Comparison of ENCODE assay signal across 19 cellular contexts in the genomic region with DNA sequence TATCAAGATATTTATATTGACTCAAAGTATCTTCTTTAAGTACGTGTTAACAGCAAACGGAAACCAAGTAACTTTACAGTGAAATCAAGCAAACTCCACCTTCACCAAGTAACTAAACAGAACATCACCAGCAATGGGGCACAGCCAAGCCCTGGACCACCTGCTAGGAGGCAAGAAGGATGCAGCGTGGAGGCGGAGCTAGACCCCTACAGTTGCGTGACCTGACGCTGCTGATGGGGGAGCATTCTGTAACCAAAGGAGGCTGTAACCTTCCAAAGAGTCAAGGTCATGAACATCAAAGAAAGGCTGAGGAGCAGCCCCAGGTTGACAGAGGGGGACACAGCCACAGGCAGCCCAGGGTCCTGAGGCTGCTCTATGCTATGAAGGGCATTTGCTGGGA.
"Had no signal": no experiment of that assay in that cellular context is flagged by ENCODE, and none has a peak within 500 bp of the region (broad histone marks: within the 10 kb centered on the region; RNA-seq: fewer than 3 reads in every experiment).

No MANE protein-coding gene starts in this region.

- H3K4me2 ChIP-seq: neural progenitor cell, smooth muscle cell had no signal

- H3K36me3 Mint-ChIP-seq: stimulated activated effector memory CD8-positive, alpha-beta T cell treated with anti-CD3 and anti-CD28 coated beads, Interleukin-12 subunit alpha, Interleukin-12 subunit beta, amount 100 ng/mL, for 72 hours had no signal

- H3K4me3 Mint-ChIP-seq: activated CD8-positive, alpha-beta T cell treated with anti-CD3 and anti-CD28 coated beads, Interleukin-2, amount 10 ng/mL, durations not matched to agents 7 days and 5 days; activated naive CD8-positive, alpha-beta T cell treated with anti-CD3 and anti-CD28 coated beads, Interleukin-2, amount 50 U/mL, for 24 hours; neural progenitor cell; stimulated activated effector memory CD8-positive, alpha-beta T cell treated with anti-CD3 and anti-CD28 coated beads, Interleukin-12 subunit alpha, Interleukin-12 subunit beta, amount 100 ng/mL, for 72 hours; T-helper 2 cell treated with Interferon-gamma antibody and Interleukin-4, amounts not matched to agents 5 μg/mL and 100 μg/mL, for 36 hours had no signal

- H3K36me3 ChIP-seq: cardiac muscle cell, gastroesophageal sphincter, neural progenitor cell, SJCRH30, tibial nerve had no signal

- H3K27me3 ChIP-seq: cardiac muscle cell, gastroesophageal sphincter, neural progenitor cell, SJCRH30, tibial nerve had no signal

- H3K79me2 ChIP-seq: parathyroid adenoma had no signal

- H3K9me3 Mint-ChIP-seq: activated naive CD8-positive, alpha-beta T cell treated with anti-CD3 and anti-CD28 coated beads, Interleukin-2, amount 50 U/mL, for 24 hours; neural progenitor cell; stimulated activated effector memory CD8-positive, alpha-beta T cell treated with anti-CD3 and anti-CD28 coated beads, Interleukin-12 subunit alpha, Interleukin-12 subunit beta, amount 100 ng/mL, for 72 hours; T-helper 2 cell treated with Interferon-gamma antibody and Interleukin-4, amounts not matched to agents 5 μg/mL and 100 μg/mL, for 36 hours had no signal

- DNase-seq: activated CD4-positive, alpha-beta T cell treated with anti-CD3 and anti-CD28 coated beads for 4 hours; activated CD8-positive, alpha-beta memory T cell treated with anti-CD3 and anti-CD28 coated beads, Interleukin-2, amount 50 U/mL, for 48 hours; activated CD8-positive, alpha-beta T cell treated with anti-CD3 and anti-CD28 coated beads, Interleukin-2, amount 10 ng/mL, durations not matched to agents 7 days and 5 days; activated naive CD4-positive, alpha-beta T cell; activated naive CD8-positive, alpha-beta T cell treated with anti-CD3 and anti-CD28 coated beads, Interleukin-2, amount 50 U/mL, for 24 hours; effector CD8-positive, alpha-beta T cell; SJCRH30; SW 1271 had no signal

- H3K27ac ChIP-seq: cardiac muscle cell, coronary artery, gastroesophageal sphincter, neural progenitor cell, parathyroid adenoma, SJCRH30, tibial nerve, VCaP had no signal

- H3K4me3 ChIP-seq: cardiac muscle cell, coronary artery, gastroesophageal sphincter, lung, neural progenitor cell, SJCRH30, smooth muscle cell, tibial nerve had no signal

- ATAC-seq: activated CD8-positive, alpha-beta T cell treated with anti-CD3 and anti-CD28 coated beads, Interleukin-2, amount 10 ng/mL, durations not matched to agents 7 days and 5 days; activated naive CD8-positive, alpha-beta T cell treated with anti-CD3 and anti-CD28 coated beads, Interleukin-2, amount 50 U/mL, for 24 hours; gastroesophageal sphincter; stimulated activated effector memory CD8-positive, alpha-beta T cell treated with anti-CD3 and anti-CD28 coated beads, Interleukin-12 subunit alpha, Interleukin-12 subunit beta, amount 100 ng/mL, for 72 hours had no signal

- H2AFZ ChIP-seq: neural progenitor cell, parathyroid adenoma had no signal

- H3K27ac Mint-ChIP-seq: activated CD8-positive, alpha-beta T cell treated with anti-CD3 and anti-CD28 coated beads, Interleukin-2, amount 10 ng/mL, durations not matched to agents 7 days and 5 days; activated naive CD8-positive, alpha-beta T cell treated with anti-CD3 and anti-CD28 coated beads, Interleukin-2, amount 50 U/mL, for 24 hours; neural progenitor cell; stimulated activated effector memory CD8-positive, alpha-beta T cell treated with anti-CD3 and anti-CD28 coated beads, Interleukin-12 subunit alpha, Interleukin-12 subunit beta, amount 100 ng/mL, for 72 hours; T-helper 2 cell treated with Interferon-gamma antibody and Interleukin-4, amounts not matched to agents 5 μg/mL and 100 μg/mL, for 36 hours had no signal

- H3K9ac ChIP-seq: neural progenitor cell, parathyroid adenoma had no signal

- H3K9me3 ChIP-seq: gastroesophageal sphincter, SJCRH30, tibial nerve had no signal

- H3K27me3 Mint-ChIP-seq: activated naive CD8-positive, alpha-beta T cell treated with anti-CD3 and anti-CD28 coated beads, Interleukin-2, amount 50 U/mL, for 24 hours had no signal
